1 cellular context compared by ENCODE assay signal in genomic region chr21:37914211-37914900, GRCh38.
TF ChIP-seq lines count a peak whose summit lies in the region.

No MANE protein-coding gene starts in this region.

TF ChIP-seq in WTC11, 78 proteins besides CTCF, POLR2A, EP300 and RAD21 (continued from another document):
- TF ChIP-seq CREM (CRISPR knock-in tag; IDR thresholded peaks at IDR 0.05) (peak; percentile 59; the same call in 1 of the 2 replicates), IRF2 (CRISPR knock-in tag; IDR thresholded peaks at IDR 0.05; ENCODE audit: borderline replicate concordance, low read depth) (0 out of 2 replicates have a peak, but pooled peaks have one; percentile 24), TEAD4 (CRISPR knock-in tag; IDR thresholded peaks at IDR 0.05) (no peak), ZNF219 (CRISPR knock-in tag; IDR thresholded peaks at IDR 0.05; ENCODE audit: borderline replicate concordance) (no peak), GABPB1 (CRISPR knock-in tag; IDR thresholded peaks at IDR 0.05) (no peak), FOXK1 (CRISPR knock-in tag; IDR thresholded peaks at IDR 0.05) (0 out of 2 replicates have a peak, but pooled peaks have one; percentile 59), RELA (CRISPR knock-in tag; IDR thresholded peaks at IDR 0.05; ENCODE audit: borderline replicate concordance) (no peak), FOXP1 (CRISPR knock-in tag; IDR thresholded peaks at IDR 0.05; ENCODE audit: borderline replicate concordance) (peak; percentile 77), ZNF263 (CRISPR knock-in tag; IDR thresholded peaks at IDR 0.05; ENCODE audit: low read depth) (no peak), TCF7 (CRISPR knock-in tag; IDR thresholded peaks at IDR 0.05; ENCODE audit: low read depth) (0 out of 2 replicates have a peak, but pooled peaks have one; percentile 55), ZNF232 (CRISPR knock-in tag; IDR thresholded peaks at IDR 0.05) (0 out of 2 replicates have a peak, but pooled peaks have one; percentile 28), ZNF512 (CRISPR knock-in tag; IDR thresholded peaks at IDR 0.05; ENCODE audit: borderline replicate concordance) (0 out of 2 replicates have a peak, but pooled peaks have one; percentile 43), MYBL2 (CRISPR knock-in tag; IDR thresholded peaks at IDR 0.05) (peak; percentile 73; the same call in 1 of the 2 replicates), SOX15 (CRISPR knock-in tag; IDR thresholded peaks at IDR 0.05) (no peak), TP53 (CRISPR knock-in tag; IDR thresholded peaks at IDR 0.05) (peak; percentile 54; the same call in 1 of the 2 replicates), ZNF423 (CRISPR knock-in tag; IDR thresholded peaks at IDR 0.05) (no peak), NFE2L1 (CRISPR knock-in tag; IDR thresholded peaks at IDR 0.05) (peak; percentile 79), USF2 (CRISPR knock-in tag; IDR thresholded peaks at IDR 0.05) (peak; percentile 6; the same call in 1 of the 2 replicates), ETV6 (CRISPR knock-in tag; IDR thresholded peaks at IDR 0.05) (peak; percentile 49; the same call in 1 of the 2 replicates), E2F1 (CRISPR knock-in tag; IDR thresholded peaks at IDR 0.05) (no peak)
